ENCODE assay signal across 10 cellular contexts in the genomic region with DNA sequence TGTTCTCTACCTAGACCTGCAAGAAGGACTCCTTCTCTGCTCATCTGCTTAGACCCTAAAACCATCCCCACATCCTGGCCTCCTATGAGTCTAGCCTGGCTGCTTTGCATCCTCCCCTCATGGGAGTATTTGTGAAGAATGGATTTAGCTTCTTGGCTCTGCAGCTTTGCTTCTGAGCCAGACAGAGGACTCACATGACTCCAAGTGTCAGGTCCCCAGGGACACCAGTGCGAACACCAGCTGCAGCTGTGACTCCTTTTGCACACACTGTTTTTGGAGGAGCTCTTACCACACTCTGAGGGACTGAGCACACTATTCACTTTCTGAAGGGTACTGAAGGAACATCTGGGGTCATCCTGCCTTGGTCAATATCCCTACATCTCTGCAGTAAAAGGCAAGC.
DNase-seq lines count a peak whose midpoint lies in the region; ATAC-seq, FAIRE-seq and TF ChIP-seq lines count a peak whose summit lies in the region.
"Had no signal": no experiment of that assay in that cellular context is flagged by ENCODE, and none has a peak within 500 bp of the region (broad histone marks: within the 10 kb centered on the region; RNA-seq: fewer than 3 reads in every experiment).

No MANE protein-coding gene starts in this region.

- H3K27me3 ChIP-seq in suprapubic skin, result no peaks in the 10 kb centered on the region
- H3K27me3 ChIP-seq: ascending aorta had no signal

- H3K4me3 ChIP-seq in GM12864 (ENCODE audit: low read depth, low read length) (no peak overlapping the region), fibroblast of the aortic adventitia (ENCODE audit: low read depth, low read length) (no peak overlapping the region), suprapubic skin (no peak overlapping the region)
- H3K4me3 ChIP-seq: ascending aorta, skin epidermis had no signal

- TF ChIP-seq EP300 in suprapubic skin (IDR thresholded peaks at IDR 0.05), result no peak

- TF ChIP-seq CTCF in GM12864 (IDR thresholded peaks at IDR 0.05; ENCODE audit: low read depth, low read length, missing control alignments) (no peak), fibroblast of the aortic adventitia (IDR thresholded peaks at IDR 0.05; ENCODE audit: insufficient read depth, low read length) (no peak), suprapubic skin (IDR thresholded peaks at IDR 0.05) (no peak)

- peak overlapping the region; percentile 69 to 92 (median 90) for H3K27ac Mint-ChIP-seq in IgD-negative memory B cell

- no peaks in the 10 kb centered on the region for H3K36me3 Mint-ChIP-seq in IgD-negative memory B cell

- H3K9me3 Mint-ChIP-seq in IgD-negative memory B cell, result no peaks in the 10 kb centered on the region

- 67% methylated on average over 1 of the region's 1 CpG for WGBS in suprapubic skin

- peak; percentile 74 for ATAC-seq in GM21515 (IDR thresholded peaks at IDR 0.05; ENCODE audit: unreplicated experiment)

- peaks cover 38 to 49% (median 38%) of the 10 kb centered on the region in 3 donors for H3K4me1 Mint-ChIP-seq in IgD-negative memory B cell

- peaks cover 17% of the 10 kb centered on the region for H3K4me1 ChIP-seq in suprapubic skin

- no peaks in the 10 kb centered on the region for H3K27me3 Mint-ChIP-seq in IgD-negative memory B cell

- DNase-seq in GM12864 (ENCODE audit: low read depth) (peak; percentile 85), fibroblast of the aortic adventitia (ENCODE audit: low read depth) (peak; percentile 72), suprapubic skin (ENCODE audit: low spot score in 2 of 2) (peak; percentile 76 to 83), RCC 7860 (ENCODE audit: low spot score) (no peak)
- no peak for DNase-seq in NK-92 treated with Interleukin-12 subunit alpha and Interleukin-12 subunit beta, amount 100 ng/mL, for 24 hours (lab: John Stamatoyannopoulos, UW)
- no peak for DNase-seq in activated CD4-positive, alpha-beta T cell treated with anti-CD3 and anti-CD28 coated beads, Interleukin-2, amount 50 U/mL, for 1 hour

- H3K27ac ChIP-seq in suprapubic skin, result no peak overlapping the region

- H3K4me3 Mint-ChIP-seq in IgD-negative memory B cell, result peak overlapping the region in 3 of 4 donors; percentile 13 to 81 (median 75)

- H3K9me3 ChIP-seq in suprapubic skin, result no peaks in the 10 kb centered on the region
- H3K9me3 ChIP-seq: ascending aorta had no signal

- no peaks in the 10 kb centered on the region for H3K36me3 ChIP-seq in suprapubic skin
- H3K36me3 ChIP-seq: ascending aorta had no signal

- no peak for FAIRE-seq in RCC 7860 (lab: Jason Lieb, UNC)

- TF ChIP-seq POLR2A in suprapubic skin (IDR thresholded peaks at IDR 0.05), result no peak

Comparison
In these comparisons a context has a peak if more than half of its experiments do, and no peak if none do; other contexts are left out.
1. DNase-seq: peak in GM12864 (single experiment), fibroblast of the aortic adventitia (single experiment) and suprapubic skin (2 of 2); none in RCC 7860 (single experiment), NK-92 treated with Interleukin-12 subunit alpha and Interleukin-12 subunit beta, amount 100 ng/mL, for 24 hours (single experiment) and activated CD4-positive, alpha-beta T cell treated with anti-CD3 and anti-CD28 coated beads, Interleukin-2, amount 50 U/mL, for 1 hour (single experiment).